Comparison of ENCODE assay signal across 9 cellular contexts in genomic region chr22:20022231-20023069, GRCh38. TPM values are rescaled to one million over a fixed set of nuclear protein-coding genes. Genes with fewer than 3 reads are reported as not detected.
DNase-seq lines count a peak whose midpoint lies in the region; ATAC-seq and TF ChIP-seq lines count a peak whose summit lies in the region.
"Had no signal": no experiment of that assay in that cellular context is flagged by ENCODE, and none has a peak within 500 bp of the region (broad histone marks: within the 10 kb centered on the region; RNA-seq: fewer than 3 reads in every experiment).

No MANE protein-coding gene starts in this region.

- no peaks in the 10 kb centered on the region for H3K27me3 Mint-ChIP-seq in activated CD4-positive, alpha-beta T cell treated with anti-CD3 and anti-CD28 coated beads for 36 hours

- no peak for TF ChIP-seq CTCF in adrenal gland (IDR thresholded peaks at IDR 0.05)
- TF ChIP-seq CTCF in suprapubic skin (IDR thresholded peaks at IDR 0.05): no peak

- intact Hi-C loops in activated CD4-positive, alpha-beta T cell treated with anti-CD3 and anti-CD28 coated beads for 36 hours (cut with DNase I, micrococcal nuclease): loop anchor here in 1 of 2 experiments (5.0 kb wide), 2 partner anchors 730 to 980 kb away; partner anchors contain the start of genes CLTCL1 and THAP7
- intact Hi-C loops in adrenal gland (cut with DNase I) (no loop called here), left colon (cut with DNase I, micrococcal nuclease) (no loop called here)

- H3K4me3 ChIP-seq in adrenal gland (peak overlapping the region in 1 of 4 donors; percentile 89), suprapubic skin (peak overlapping the region; percentile 81)

- POLR2A ChIA-PET in activated CD4-positive, alpha-beta T cell treated with anti-CD3 and anti-CD28 coated beads for 36 hours (lab: Charles Lee): interaction anchor here (0.5 to 0.6 kb wide), 2 partner anchors 16 to 23 kb away, joined by 3 to 5 read pairs; no protein-coding TSS in a partner anchor

- no peaks in the 10 kb centered on the region for H3K9me3 ChIP-seq in adrenal gland (replicated peaks in 1 of 3)
- H3K9me3 ChIP-seq in suprapubic skin: no peaks in the 10 kb centered on the region

- H3K27ac Mint-ChIP-seq in activated CD4-positive, alpha-beta T cell treated with anti-CD3 and anti-CD28 coated beads for 36 hours: peak overlapping the region; percentile 89

- DNase-seq in activated CD4-positive, alpha-beta T cell treated with anti-CD3 and anti-CD28 coated beads for 36 hours: no peak
- DNase-seq in activated CD4-positive, alpha-beta T cell treated with anti-CD3 and anti-CD28 coated beads for 1 hour: no peak
- no peak for DNase-seq in adrenal gland
- DNase-seq in left colon: peak; percentile 4 to 24
- no peak for DNase-seq in suprapubic skin (ENCODE audit: low spot score in 2 of 2)
- DNase-seq in stimulated activated CD4-positive, alpha-beta T cell treated with anti-CD3 and anti-CD28 coated beads, Interleukin-15, amount 100 ng/mL, for 24 hours: no peak
- DNase-seq in DMS153 treated with DMSO at 0.1 percent for 48 hours (lab: John Stamatoyannopoulos, UW; ENCODE audit: unreplicated experiment): no peak
- DNase-seq: RPMI8226 had no signal

- no peaks in the 10 kb centered on the region for H3K9me3 Mint-ChIP-seq in activated CD4-positive, alpha-beta T cell treated with anti-CD3 and anti-CD28 coated beads for 36 hours (ENCODE audit: low read depth)

- TF ChIP-seq POLR2A in adrenal gland (IDR thresholded peaks at IDR 0.05) (no peak), suprapubic skin (IDR thresholded peaks at IDR 0.05) (no peak)

- peak overlapping the region; percentile 60 to 98 (median 90) for H3K27ac ChIP-seq in adrenal gland
- H3K27ac ChIP-seq in suprapubic skin: peak overlapping the region; percentile 89

- H3K36me3 Mint-ChIP-seq in activated CD4-positive, alpha-beta T cell treated with anti-CD3 and anti-CD28 coated beads for 36 hours (ENCODE audit: low read depth): no peaks in the 10 kb centered on the region

- no peaks in the 10 kb centered on the region for H3K36me3 ChIP-seq in adrenal gland (replicated peaks in 1 of 2)
- H3K36me3 ChIP-seq in suprapubic skin: peaks cover 6% of the 10 kb centered on the region

- H3K27me3 ChIP-seq in adrenal gland (no peaks in the 10 kb centered on the region), suprapubic skin (no peaks in the 10 kb centered on the region)

- TF ChIP-seq EP300 in suprapubic skin (IDR thresholded peaks at IDR 0.05): no peak

- 82 to 87% (median 84%) methylated on average over 8 to 12 of the region's 12 CpGs for WGBS in adrenal gland, 4 donors
- WGBS in suprapubic skin: 79% methylated on average over 12 of the region's 12 CpGs

- CTCF ChIA-PET in activated CD4-positive, alpha-beta T cell treated with anti-CD3 and anti-CD28 coated beads for 36 hours (lab: Charles Lee): interaction anchor here (0.6 kb wide), 1 partner anchor 542 kb away, joined by 3 read pairs; no protein-coding TSS in a partner anchor

- H3K4me3 Mint-ChIP-seq in activated CD4-positive, alpha-beta T cell treated with anti-CD3 and anti-CD28 coated beads for 36 hours: peak overlapping the region; percentile 94

- ATAC-seq in activated CD4-positive, alpha-beta T cell treated with anti-CD3 and anti-CD28 coated beads for 36 hours: no peak
- ATAC-seq in left colon: peak; percentile 1
- ATAC-seq in HG03280 (IDR thresholded peaks at IDR 0.05; ENCODE audit: unreplicated experiment): no peak

- peaks cover 32% of the 10 kb centered on the region for H3K4me1 Mint-ChIP-seq in activated CD4-positive, alpha-beta T cell treated with anti-CD3 and anti-CD28 coated beads for 36 hours

- H3K4me1 ChIP-seq in adrenal gland (replicated peaks in 1 of 2): peaks cover 18 to 22% of the 10 kb centered on the region in 2 donors
- peaks cover 30% of the 10 kb centered on the region for H3K4me1 ChIP-seq in suprapubic skin

RNA-seq across cellular contexts. Expression of gene TANGO2, which starts 1.5 kb away (rescaled TPM):
- 10 to 100 TPM; 20.3 to 22.8 TPM for total RNA-seq in activated CD4-positive, alpha-beta T cell treated with anti-CD3 and anti-CD28 coated beads for 36 hours
- 10 to 100 TPM; 36.3 to 87.0 (median 48.3) TPM for total RNA-seq in adrenal gland
- polyA plus RNA-seq in adrenal gland: 10 to 100 TPM; 25.1 to 42.6 (median 38.5) TPM
- total RNA-seq in left colon: 10 to 100 TPM; 28.7 to 29.9 TPM
- 10 to 100 TPM; 23.1 to 31.9 (median 26.8) TPM for total RNA-seq in suprapubic skin

RNA-seq across cellular contexts. Expression of gene ARVCF, which starts 5.8 kb away (rescaled TPM):
- total RNA-seq in activated CD4-positive, alpha-beta T cell treated with anti-CD3 and anti-CD28 coated beads for 36 hours: 1 to 10 TPM; 1.3 to 2.1 TPM
- total RNA-seq in adrenal gland (10 to 100 TPM in 6 of 8 donors, 1 to 10 TPM in 2; 8.5 to 46.1 (median 23.9) TPM), left colon (10 to 100 TPM; 12.2 to 13.0 TPM), suprapubic skin (10 to 100 TPM; 22.9 to 38.4 (median 26.0) TPM)
- 10 to 100 TPM in 2 of 3 donors, 1 to 10 TPM in 1; 1.2 to 74.8 (median 18.8) TPM for polyA plus RNA-seq in adrenal gland

RNA-seq across cellular contexts. Expression of gene DGCR8, which starts 57.6 kb away (rescaled TPM):
- 10 to 100 TPM; 31.8 to 32.3 TPM for total RNA-seq in activated CD4-positive, alpha-beta T cell treated with anti-CD3 and anti-CD28 coated beads for 36 hours
- total RNA-seq in adrenal gland: 10 to 100 TPM in 7 of 8 donors, 1 to 10 TPM in 1; 7.2 to 32.2 (median 20.0) TPM
- 10 to 100 TPM; 16.3 to 31.0 (median 25.9) TPM for polyA plus RNA-seq in adrenal gland
- total RNA-seq in left colon: 10 to 100 TPM; 32.7 to 46.8 TPM
- total RNA-seq in suprapubic skin: 10 to 100 TPM; 22.4 to 69.1 (median 38.0) TPM

Comparison
In these comparisons a context has a peak if more than half of its experiments do, and no peak if none do; other contexts are left out.
1. DNase-seq: peak in left colon (2 of 2); none in activated CD4-positive, alpha-beta T cell treated with anti-CD3 and anti-CD28 coated beads for 36 hours (single experiment), activated CD4-positive, alpha-beta T cell treated with anti-CD3 and anti-CD28 coated beads for 1 hour (single experiment), adrenal gland (0 of 7), suprapubic skin (0 of 2), stimulated activated CD4-positive, alpha-beta T cell treated with anti-CD3 and anti-CD28 coated beads, Interleukin-15, amount 100 ng/mL, for 24 hours (single experiment) and DMS153 treated with DMSO at 0.1 percent for 48 hours (single experiment).